18 cellular contexts compared by ENCODE assay signal in genomic region chr7:99489235-99489634, GRCh38. TPM values are rescaled to one million over a fixed set of nuclear protein-coding genes. Genes with fewer than 3 reads are reported as not detected.
DNase-seq lines count a peak whose midpoint lies in the region; ATAC-seq and TF ChIP-seq lines count a peak whose summit lies in the region.
"Had no signal": no experiment of that assay in that cellular context is flagged by ENCODE, and none has a peak within 500 bp of the region (broad histone marks: within the 10 kb centered on the region; RNA-seq: fewer than 3 reads in every experiment).

No MANE protein-coding gene starts in this region.

- peaks cover 11% of the 10 kb centered on the region for H4K20me1 ChIP-seq in DND-41 (ENCODE audit: insufficient read depth, low read length)

- H3K56ac ChIP-seq in mesendoderm (ENCODE audit: low read length) = no peak overlapping the region

- H3K36me3 ChIP-seq in DND-41 (ENCODE audit: insufficient read depth, low read length) (peaks cover 46% of the 10 kb centered on the region), mesendoderm (ENCODE audit: control insufficient read depth, insufficient read depth, low read length) (peaks cover 8% of the 10 kb centered on the region), gastroesophageal sphincter (peaks cover 5 to 57% of the 10 kb centered on the region in 2 donors)

- TF ChIP-seq POLR2A in gastroesophageal sphincter (IDR thresholded peaks at IDR 0.05) = no peak

- H2AK5ac ChIP-seq in mesendoderm (ENCODE audit: low read length) = no peak overlapping the region

- CTCF ChIA-PET in HEK293T (lab: Yijun Ruan, JAX) = no interaction called here

- no peak overlapping the region for H2BK15ac ChIP-seq in mesendoderm (replicated peaks; ENCODE audit: low read depth)

- H3K9me3 ChIP-seq in DND-41 (ENCODE audit: insufficient read depth, low read length, severe bottlenecking) (no peaks in the 10 kb centered on the region), gastroesophageal sphincter (peaks cover 0 to 16% (median 0%) of the 10 kb centered on the region in 3 donors)
- H3K9me3 ChIP-seq: testis had no signal

- H3K9ac ChIP-seq in DND-41 (ENCODE audit: low read depth, low read length) (no peak overlapping the region), mesendoderm (ENCODE audit: low read length) (no peak overlapping the region)

- DNase-seq in DND-41 (no peak), HEK293T (ENCODE audit: extremely low spot score) (peak; percentile 35), mesendoderm (peak; percentile 43)
- DNase-seq in stimulated activated naive CD4-positive, alpha-beta T cell treated with Interleukin-2 at 50 U/mL for 16 hours (lab: John Stamatoyannopoulos, UW) = no peak
- DNase-seq: activated CD4-positive, alpha-beta T cell treated with anti-CD3 and anti-CD28 coated beads, Interleukin-2, amount 50 U/mL, for 48 hours; activated T-cell treated with anti-CD3 and anti-CD28 coated beads, Interleukin-2, amount 50 U/mL, for 4 hours; DMS153; esophagus squamous epithelium; glutamatergic neuron; naive B cell; NCI-H1092; NCI-H2107; NCI-H526; stimulated activated CD4-positive, alpha-beta T cell treated with anti-CD3 and anti-CD28 coated beads, Interleukin-4, amount 100 ng/mL, for 1 hour; testis had no signal

- no peaks in the 10 kb centered on the region for H3K79me1 ChIP-seq in mesendoderm (ENCODE audit: low read length)

- H3K18ac ChIP-seq in mesendoderm (ENCODE audit: low read length) = no peak overlapping the region

- peak; percentile 23 for TF ChIP-seq CTCF in DND-41 (IDR thresholded peaks at IDR 0.05; ENCODE audit: borderline replicate concordance, extremely low read depth, low read length, poor library complexity, severe bottlenecking)
- 0 out of 2 replicates have a peak, but pooled peaks have one; percentile 25 for TF ChIP-seq CTCF in VCaP (conservative IDR thresholded peaks at IDR 0.05)
- TF ChIP-seq CTCF in gastroesophageal sphincter (IDR thresholded peaks at IDR 0.05) = no peak

- no CpG with 5 or more reads among the region's 4 CpGs for WGBS in mesendoderm (ENCODE audit: extremely low coverage, insufficient coverage, low lambda C conversion rate)
- 84 to 92% methylated on average over 3 to 4 of the region's 4 CpGs for WGBS in gastroesophageal sphincter (ENCODE audit: low coverage in 1 of 2), 2 donors

- no peaks in the 10 kb centered on the region for H3K4me1 ChIP-seq in DND-41 (ENCODE audit: insufficient read depth, low read length)
- no peaks in the 10 kb centered on the region for H3K4me1 ChIP-seq in mesendoderm (ENCODE audit: control insufficient read depth, low read depth, low read length)
- H3K4me1 ChIP-seq in gastroesophageal sphincter = no peaks in the 10 kb centered on the region
- H3K4me1 ChIP-seq: testis had no signal

- no peak overlapping the region for H4K5ac ChIP-seq in mesendoderm (ENCODE audit: low read length)

- POLR2A ChIA-PET in HEK293T (lab: Yijun Ruan, JAX) = interaction anchor here (1.0 to 1.3 kb wide), 2 partner anchors 11 to 15 kb away, joined by 3 to 5 read pairs; partner anchors contain the start of genes ZKSCAN5 and ZNF394

- ATAC-seq in DND-41 (ENCODE audit: insufficient read depth, low read depth) (peak; percentile 63), gastroesophageal sphincter (no peak), HG03442 (IDR thresholded peaks at IDR 0.05; ENCODE audit: unreplicated experiment) (no peak)
- ATAC-seq: activated T-cell treated with anti-CD3 and anti-CD28 coated beads, Interleukin-2, amount 50 U/mL, for 4 hours had no signal

- H3K4me2 ChIP-seq in DND-41 (ENCODE audit: insufficient read depth, low read length) (no peak overlapping the region), mesendoderm (ENCODE audit: low read length) (no peak overlapping the region)

- H3K23ac ChIP-seq in mesendoderm (ENCODE audit: low read length) = no peak overlapping the region

- no peak overlapping the region for H2BK5ac ChIP-seq in mesendoderm (ENCODE audit: low read length)

- H2AFZ ChIP-seq in DND-41 (ENCODE audit: low read depth, low read length) = no peak overlapping the region

- H2BK120ac ChIP-seq in mesendoderm (ENCODE audit: low read depth, low read length) = no peak overlapping the region

- no peak overlapping the region for H4K8ac ChIP-seq in mesendoderm (ENCODE audit: low read depth, low read length)

- H3K4me3 ChIP-seq in DND-41 (ENCODE audit: low read depth in 1 of 2, low read length in 2 of 2) (no peak overlapping the region), mesendoderm (ENCODE audit: low read length) (no peak overlapping the region), gastroesophageal sphincter (no peak overlapping the region)
- H3K4me3 ChIP-seq: esophagus squamous epithelium, testis had no signal

- H3K27ac ChIP-seq in DND-41 (ENCODE audit: low read length) (no peak overlapping the region), VCaP (no peak overlapping the region), mesendoderm (ENCODE audit: low read depth, low read length) (no peak overlapping the region), gastroesophageal sphincter (no peak overlapping the region)
- H3K27ac ChIP-seq: esophagus squamous epithelium, testis had no signal

- H3K79me2 ChIP-seq in DND-41 (ENCODE audit: insufficient read depth, low read length) (peaks cover 28% of the 10 kb centered on the region), mesendoderm (ENCODE audit: control insufficient read depth, insufficient read depth, low read length) (no peaks in the 10 kb centered on the region)

- H3K27me3 ChIP-seq in DND-41 (ENCODE audit: insufficient read depth, low read length, poor library complexity) (no peaks in the 10 kb centered on the region), mesendoderm (ENCODE audit: insufficient read depth, low read length, poor library complexity) (no peaks in the 10 kb centered on the region), gastroesophageal sphincter (no peaks in the 10 kb centered on the region)
- H3K27me3 ChIP-seq: esophagus squamous epithelium, testis had no signal

- no peak for TF ChIP-seq EP300 in gastroesophageal sphincter (IDR thresholded peaks at IDR 0.05)

- H3K4ac ChIP-seq in mesendoderm (ENCODE audit: low read depth, low read length) = no peak overlapping the region

TF ChIP-seq in HEK293T, 16 proteins besides CTCF, POLR2A, EP300 and RAD21:
- TF ChIP-seq TARDBP (IDR thresholded peaks at IDR 0.05) (no peak), CTBP1 (IDR thresholded peaks at IDR 0.05; ENCODE audit: borderline replicate concordance) (no peak), ELF4 (IDR thresholded peaks at IDR 0.05) (no peak), HDGF (IDR thresholded peaks at IDR 0.05; ENCODE audit: borderline replicate concordance) (no peak), L3MBTL2 (conservative IDR thresholded peaks at IDR 0.05) (no peak), LEF1 (IDR thresholded peaks at IDR 0.05; ENCODE audit: borderline replicate concordance) (no peak), FOXK2 (IDR thresholded peaks at IDR 0.05) (no peak)
- TF ChIP-seq, protein P1, sequence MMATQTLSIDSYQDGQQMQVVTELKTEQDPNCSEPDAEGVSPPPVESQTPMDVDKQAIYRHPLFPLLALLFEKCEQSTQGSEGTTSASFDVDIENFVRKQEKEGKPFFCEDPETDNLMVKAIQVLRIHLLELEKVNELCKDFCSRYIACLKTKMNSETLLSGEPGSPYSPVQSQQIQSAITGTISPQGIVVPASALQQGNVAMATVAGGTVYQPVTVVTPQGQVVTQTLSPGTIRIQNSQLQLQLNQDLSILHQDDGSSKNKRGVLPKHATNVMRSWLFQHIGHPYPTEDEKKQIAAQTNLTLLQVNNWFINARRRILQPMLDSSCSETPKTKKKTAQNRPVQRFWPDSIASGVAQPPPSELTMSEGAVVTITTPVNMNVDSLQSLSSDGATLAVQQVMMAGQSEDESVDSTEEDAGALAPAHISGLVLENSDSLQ (IDR thresholded peaks at IDR 0.05) = 0 out of 2 replicates have a peak, but pooled peaks have one; percentile 4

RNA-seq across cellular contexts. Expression of gene ZNF394, which starts 10.8 kb away (rescaled TPM):
- 12.0 TPM for polyA plus RNA-seq in mesendoderm (2013, experiment 1 of 2)
- polyA plus RNA-seq in mesendoderm (2013, experiment 2 of 2) = 11.7 TPM
- total RNA-seq in gastroesophageal sphincter = 10 to 100 TPM; 29.9 to 54.1 (median 45.1) TPM

RNA-seq across cellular contexts. Expression of gene ZKSCAN5, which starts 15.2 kb away (rescaled TPM):
- polyA plus RNA-seq in mesendoderm (2013, experiment 1 of 2) = 8.6 TPM
- polyA plus RNA-seq in mesendoderm (2013, experiment 2 of 2) = 8.9 TPM
- total RNA-seq in gastroesophageal sphincter = 10 to 100 TPM in 2 of 4 donors, 1 to 10 TPM in 2; 7.5 to 12.5 (median 10.6) TPM

RNA-seq across cellular contexts. Expression of gene ZNF789, which starts 16.5 kb away (rescaled TPM):
- 6.6 TPM for polyA plus RNA-seq in mesendoderm (2013, experiment 1 of 2)
- polyA plus RNA-seq in mesendoderm (2013, experiment 2 of 2) = 6.8 TPM
- total RNA-seq in gastroesophageal sphincter = 1 to 10 TPM; 1.4 to 4.8 (median 4.6) TPM

RNA-seq across cellular contexts. Expression of gene ATP5MF, which starts 23.3 kb away (rescaled TPM):
- polyA plus RNA-seq in mesendoderm (2013, experiment 1 of 2) = 661 TPM
- polyA plus RNA-seq in mesendoderm (2013, experiment 2 of 2) = 678 TPM
- total RNA-seq in gastroesophageal sphincter = 100 to 1,000 TPM; 443 to 971 (median 916) TPM

RNA-seq across cellular contexts. Expression of gene CPSF4, which starts 50.5 kb away (rescaled TPM):
- 50.6 TPM for polyA plus RNA-seq in mesendoderm (2013, experiment 1 of 2)
- 49.2 TPM for polyA plus RNA-seq in mesendoderm (2013, experiment 2 of 2)
- total RNA-seq in gastroesophageal sphincter = 10 to 100 TPM; 13.6 to 34.6 (median 23.0) TPM

Comparison
In these comparisons a context has a peak if more than half of its experiments do, and no peak if none do; other contexts are left out.
1. DNase-seq: peak in HEK293T (single experiment) and mesendoderm (single experiment); none in DND-41 (single experiment) and stimulated activated naive CD4-positive, alpha-beta T cell treated with Interleukin-2 at 50 U/mL for 16 hours (single experiment).
2. CTCF ChIP-seq: peak in DND-41 (single experiment) and VCaP (single experiment); none in gastroesophageal sphincter (0 of 4).